In genomic region chr6:21491955-21492354, GRCh38 we compare ENCODE assay signal across 27 cellular contexts.
"Had no signal": no experiment of that assay in that cellular context is flagged by ENCODE, and none has a peak within 500 bp of the region (broad histone marks: within the 10 kb centered on the region; RNA-seq: fewer than 3 reads in every experiment).

No MANE protein-coding gene starts in this region.

- H3K4me1 ChIP-seq: gastrocnemius medialis, heart right ventricle, left lung, lower lobe of right lung had no signal

- H3K36me3 ChIP-seq: esophagus squamous epithelium, gastrocnemius medialis, heart right ventricle, left lung, lower lobe of right lung had no signal

- H3K4me3 Mint-ChIP-seq: mesothelial cell of epicardium, naive B cell had no signal

- H3K4me3 ChIP-seq: coronary artery, dorsolateral prefrontal cortex, esophagus squamous epithelium, gastrocnemius medialis, heart right ventricle, left lung, lower lobe of right lung, mucosa of descending colon had no signal

- H3K27me3 ChIP-seq: esophagus squamous epithelium, gastrocnemius medialis, heart right ventricle, left lung had no signal

- H3K9me3 Mint-ChIP-seq: mesothelial cell of epicardium had no signal

- H3K4me1 Mint-ChIP-seq: naive B cell had no signal

- FAIRE-seq: colon, endometrium, islet of Langerhans, keratinocyte had no signal

- H3K36me3 Mint-ChIP-seq: mesothelial cell of epicardium, naive B cell had no signal

- H3K27ac Mint-ChIP-seq: mesothelial cell of epicardium had no signal

- H3K27ac ChIP-seq: coronary artery, dorsolateral prefrontal cortex, epithelial cell of prostate, esophagus squamous epithelium, gastrocnemius medialis, heart right ventricle, left lung, lower lobe of right lung had no signal

- H3K9me3 ChIP-seq: esophagus squamous epithelium, gastrocnemius medialis, heart right ventricle, left lung, lower lobe of right lung, mucosa of descending colon had no signal

- DNase-seq: dermis blood vessel endothelial cell; dorsolateral prefrontal cortex; effector CD4-positive, alpha-beta T cell; effector memory CD4-positive, alpha-beta T cell; erythroblast; esophagus squamous epithelium; foreskin fibroblast; foreskin melanocyte; gastrocnemius medialis; glutamatergic neuron; head of caudate nucleus; heart right ventricle; hippocampal formation; left cardiac atrium; left lung; left ventricle myocardium superior; lower lobe of right lung; mesenchymal stem cell; mucosa of descending colon; naive B cell had no signal
